ENCODE assay signal across 10 cellular contexts in the genomic region with DNA sequence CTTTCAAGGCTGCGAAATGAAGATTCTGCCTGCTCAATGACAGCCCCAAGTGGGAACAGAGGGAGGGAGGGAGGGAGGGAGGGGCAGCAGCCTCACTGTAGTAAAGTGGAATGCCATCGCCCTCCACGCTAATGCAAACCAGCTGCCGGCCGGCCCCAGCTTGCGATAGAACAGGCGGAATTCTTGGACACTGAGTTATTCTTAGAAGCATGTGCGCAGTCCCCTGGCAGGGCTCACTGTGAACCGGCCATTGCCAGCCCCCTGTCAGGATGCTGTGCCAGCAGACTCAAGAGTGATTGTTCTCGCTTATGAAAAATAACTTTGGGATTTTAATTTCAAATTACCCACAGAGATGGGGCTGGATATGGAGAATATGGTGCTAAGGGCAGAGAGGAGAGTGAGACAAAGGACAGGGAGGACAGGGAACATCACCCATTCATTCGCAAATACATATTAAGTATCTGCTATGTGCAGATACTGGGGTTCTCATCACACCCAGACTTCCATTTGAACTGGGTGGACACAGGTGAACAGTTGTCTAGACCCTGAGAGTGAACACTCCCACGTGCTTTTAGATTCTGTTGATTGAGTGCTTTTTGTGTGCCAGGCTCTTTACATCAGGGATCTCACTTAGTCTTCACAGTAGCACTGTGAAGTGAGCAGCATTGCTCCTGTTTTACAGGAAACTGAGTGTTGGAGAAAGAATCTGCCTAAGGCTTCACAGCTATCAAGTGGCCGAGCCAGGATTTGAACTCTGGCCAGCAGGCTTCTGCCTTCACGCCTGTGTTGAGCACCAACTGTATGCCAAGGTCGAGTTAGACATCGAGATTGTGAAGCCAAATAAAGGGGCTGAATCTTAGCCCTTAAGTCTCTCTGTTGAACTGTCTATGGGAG.
DNase-seq lines count a peak whose midpoint lies in the region; ATAC-seq and TF ChIP-seq lines count a peak whose summit lies in the region.
"Had no signal": no experiment of that assay in that cellular context is flagged by ENCODE, and none has a peak within 500 bp of the region (broad histone marks: within the 10 kb centered on the region; RNA-seq: fewer than 3 reads in every experiment).

No MANE protein-coding gene starts in this region.

- TF ChIP-seq EP300 in stomach (IDR thresholded peaks at IDR 0.05): no peak

- TF ChIP-seq CTCF in nephron progenitor cell (IDR thresholded peaks at IDR 0.05) (no peak), stomach (IDR thresholded peaks at IDR 0.05) (no peak)

- peaks cover 2% of the 10 kb centered on the region for H3K27me3 Mint-ChIP-seq in nephron progenitor cell (ENCODE audit: low read depth, poor library complexity)

- peak overlapping the region; percentile 74 for H3K27ac Mint-ChIP-seq in nephron progenitor cell
- H3K27ac Mint-ChIP-seq: T-helper 1 cell treated with Interleukin-12 subunit alpha and Interleukin-12 subunit beta and Interleukin-4 antibody, amounts not matched to agents 30 μg/mL and 1 μg/mL, for 36 hours had no signal

- WGBS in stomach, 5 donors: 22 to 45% (median 36%) methylated on average over 16 of the region's 16 CpGs

- H3K4me3 Mint-ChIP-seq in nephron progenitor cell: no peak overlapping the region
- H3K4me3 Mint-ChIP-seq: T-helper 1 cell treated with Interleukin-12 subunit alpha and Interleukin-12 subunit beta and Interleukin-4 antibody, amounts not matched to agents 30 μg/mL and 1 μg/mL, for 36 hours had no signal

- peak; percentile 21 to 78 for DNase-seq in NCI-H446 (lab: John Stamatoyannopoulos, UW)
- peak; percentile 88 for DNase-seq in fibroblast of peridontal ligament (ENCODE audit: extremely low read depth)
- DNase-seq in nephron progenitor cell: peak; percentile 67
- DNase-seq in stomach: no peak
- no peak for DNase-seq in HUDEP-2 (lab: John Stamatoyannopoulos, UW; ENCODE audit: unreplicated experiment in 76 of 76)
- DNase-seq: activated gamma-delta T cell, NCI-H2081 treated with DMSO at 0.1 percent for 48 hours had no signal

- peaks cover 4 to 17% (median 11%) of the 10 kb centered on the region in 4 donors for H3K4me1 ChIP-seq in stomach

- H3K9me3 Mint-ChIP-seq in nephron progenitor cell: peaks cover 33% of the 10 kb centered on the region
- H3K9me3 Mint-ChIP-seq: T-helper 1 cell treated with Interleukin-12 subunit alpha and Interleukin-12 subunit beta and Interleukin-4 antibody, amounts not matched to agents 30 μg/mL and 1 μg/mL, for 36 hours had no signal

- H3K27me3 ChIP-seq in stomach: peaks cover 0 to 5% (median 0%) of the 10 kb centered on the region in 3 donors

- peaks cover 0 to 9% (median 0%) of the 10 kb centered on the region in 4 donors for H3K9me3 ChIP-seq in stomach

- ATAC-seq in GM21717 (IDR thresholded peaks at IDR 0.05; ENCODE audit: unreplicated experiment): no peak
- no peak for ATAC-seq in HG03457 (IDR thresholded peaks at IDR 0.05; ENCODE audit: unreplicated experiment)

- H3K27ac ChIP-seq in stomach: peak overlapping the region in 1 of 5 donors; percentile 37

- no peak overlapping the region for H3K4me3 ChIP-seq in stomach

- H3K36me3 Mint-ChIP-seq in nephron progenitor cell (ENCODE audit: low read depth): peaks cover 8% of the 10 kb centered on the region

- no peak for TF ChIP-seq POLR2A in stomach (IDR thresholded peaks at IDR 0.05)

- no peaks in the 10 kb centered on the region for H3K36me3 ChIP-seq in stomach

- intact Hi-C loops in stomach (cut with DNase I; ENCODE audit: low total_unique reads): no loop called here

- peaks cover 18% of the 10 kb centered on the region for H3K4me1 Mint-ChIP-seq in nephron progenitor cell

Comparison
In these comparisons a context has a peak if more than half of its experiments do, and no peak if none do; other contexts are left out.
1. DNase-seq: peak in NCI-H446 (2 of 2), fibroblast of peridontal ligament (single experiment) and nephron progenitor cell (single experiment); none in stomach (single experiment) and HUDEP-2 (0 of 76).